Comparison of ENCODE assay signal across 7 cellular contexts in the genomic region with DNA sequence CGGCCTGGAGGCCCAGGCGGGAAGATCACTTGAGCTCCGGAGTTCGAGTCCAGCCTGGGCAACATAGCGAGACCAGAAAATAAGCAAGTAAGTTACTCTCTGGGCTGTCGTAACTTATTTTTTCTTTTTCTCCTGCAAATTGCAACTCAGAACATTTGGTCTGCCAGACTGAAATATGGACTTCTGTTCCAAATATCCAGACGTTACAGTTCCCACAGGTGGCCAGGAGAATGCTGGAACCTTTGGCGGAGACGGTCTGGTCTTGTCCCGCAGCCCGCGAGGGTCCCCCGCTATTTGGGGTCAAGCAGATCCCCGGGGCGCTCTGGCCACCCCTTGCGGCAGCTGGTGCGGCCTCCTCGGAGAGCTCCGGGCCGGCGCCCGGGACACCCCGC. TPM values are rescaled to one million over a fixed set of nuclear protein-coding genes. Genes with fewer than 3 reads are reported as not detected.
DNase-seq lines count a peak whose midpoint lies in the region; ATAC-seq and TF ChIP-seq lines count a peak whose summit lies in the region.

No MANE protein-coding gene starts in this region.

- no peak for ATAC-seq in stimulated activated naive B cell treated with anti-CD40 and anti-IgM and Interleukin-4, amounts not matched to agents 10 μg/mL and 1 μg/mL and 100 μg/mL, for 72 hours (replicated peaks)
- no peak for ATAC-seq in HG03432 (IDR thresholded peaks at IDR 0.05; ENCODE audit: unreplicated experiment)

- intact Hi-C loops in activated T-helper 2 cell treated with anti-CD3 and anti-CD28 coated beads, Interferon-gamma antibody, Interleukin-2, Interleukin-4, amounts not matched to agents 10 μg/mL and 5 μg/mL and 100 μg/mL, durations not matched to agents 14 hours and 24 hours and 36 hours (cut with micrococcal nuclease), result loop anchor here (5.0 kb wide), 1 partner anchor 45 kb away; a partner anchor contains a TSS

- peak overlapping the region; percentile 39 for H3K4me3 Mint-ChIP-seq in HFFc6
- peak overlapping the region; percentile 43 for H3K4me3 Mint-ChIP-seq in activated T-helper 2 cell treated with anti-CD3 and anti-CD28 coated beads, Interferon-gamma antibody, Interleukin-2, Interleukin-4, amounts not matched to agents 10 μg/mL and 5 μg/mL and 100 μg/mL, durations not matched to agents 14 hours and 24 hours and 36 hours (ENCODE audit: low read depth)
- peak overlapping the region; percentile 39 to 81 for H3K4me3 Mint-ChIP-seq in stimulated activated naive B cell treated with anti-CD40 and anti-IgM and Interleukin-4, amounts not matched to agents 10 μg/mL and 1 μg/mL and 100 μg/mL, for 72 hours

- H3K9me3 ChIP-seq in iPS-18c (ENCODE audit: control insufficient read depth, insufficient read depth, low read length), result no peaks in the 10 kb centered on the region

- no peak overlapping the region for H3K27ac Mint-ChIP-seq in HFFc6
- no peak overlapping the region for H3K27ac Mint-ChIP-seq in activated T-helper 2 cell treated with anti-CD3 and anti-CD28 coated beads, Interferon-gamma antibody, Interleukin-2, Interleukin-4, amounts not matched to agents 10 μg/mL and 5 μg/mL and 100 μg/mL, durations not matched to agents 14 hours and 24 hours and 36 hours
- no peak overlapping the region for H3K27ac Mint-ChIP-seq in stimulated activated naive B cell treated with anti-CD40 and anti-IgM and Interleukin-4, amounts not matched to agents 10 μg/mL and 1 μg/mL and 100 μg/mL, for 72 hours

- peak overlapping the region; percentile 80 for H3K4me3 ChIP-seq in iPS-18c (ENCODE audit: insufficient read depth, low read depth, low read length)

- no peak for TF ChIP-seq CTCF in HFFc6 (IDR thresholded peaks at IDR 0.05)

- no peaks in the 10 kb centered on the region for H3K36me3 Mint-ChIP-seq in HFFc6 (ENCODE audit: low read depth)
- no peaks in the 10 kb centered on the region for H3K36me3 Mint-ChIP-seq in activated T-helper 2 cell treated with anti-CD3 and anti-CD28 coated beads, Interferon-gamma antibody, Interleukin-2, Interleukin-4, amounts not matched to agents 10 μg/mL and 5 μg/mL and 100 μg/mL, durations not matched to agents 14 hours and 24 hours and 36 hours (ENCODE audit: low read depth)
- no peaks in the 10 kb centered on the region for H3K36me3 Mint-ChIP-seq in stimulated activated naive B cell treated with anti-CD40 and anti-IgM and Interleukin-4, amounts not matched to agents 10 μg/mL and 1 μg/mL and 100 μg/mL, for 72 hours

- no peaks in the 10 kb centered on the region for H3K4me1 Mint-ChIP-seq in HFFc6 (ENCODE audit: low read depth)
- H3K4me1 Mint-ChIP-seq in activated T-helper 2 cell treated with anti-CD3 and anti-CD28 coated beads, Interferon-gamma antibody, Interleukin-2, Interleukin-4, amounts not matched to agents 10 μg/mL and 5 μg/mL and 100 μg/mL, durations not matched to agents 14 hours and 24 hours and 36 hours (ENCODE audit: low read depth), result peaks cover 5% of the 10 kb centered on the region
- peaks cover under 1 to 3% of the 10 kb centered on the region in 2 donors for H3K4me1 Mint-ChIP-seq in stimulated activated naive B cell treated with anti-CD40 and anti-IgM and Interleukin-4, amounts not matched to agents 10 μg/mL and 1 μg/mL and 100 μg/mL, for 72 hours

- DNase-seq in HFFc6, result no peak
- DNase-seq in activated T-helper 2 cell treated with anti-CD3 and anti-CD28 coated beads, Interferon-gamma antibody, Interleukin-2, Interleukin-4, amounts not matched to agents 10 μg/mL and 5 μg/mL and 100 μg/mL, durations not matched to agents 14 hours and 24 hours and 36 hours (ENCODE audit: low spot score), result no peak
- no peak for DNase-seq in stimulated activated naive B cell treated with anti-CD40 and anti-IgM and Interleukin-4, amounts not matched to agents 10 μg/mL and 1 μg/mL and 100 μg/mL, for 72 hours
- DNase-seq in DMS79 treated with DMSO at 0.1 percent for 48 hours (lab: John Stamatoyannopoulos, UW), result no peak
- no peak for DNase-seq in NCI-H2196 treated with DMSO at 0.1 percent for 48 hours (lab: John Stamatoyannopoulos, UW; ENCODE audit: unreplicated experiment)

- H3K9me3 Mint-ChIP-seq in HFFc6, result no peaks in the 10 kb centered on the region
- H3K9me3 Mint-ChIP-seq in activated T-helper 2 cell treated with anti-CD3 and anti-CD28 coated beads, Interferon-gamma antibody, Interleukin-2, Interleukin-4, amounts not matched to agents 10 μg/mL and 5 μg/mL and 100 μg/mL, durations not matched to agents 14 hours and 24 hours and 36 hours, result no peaks in the 10 kb centered on the region
- no peaks in the 10 kb centered on the region for H3K9me3 Mint-ChIP-seq in stimulated activated naive B cell treated with anti-CD40 and anti-IgM and Interleukin-4, amounts not matched to agents 10 μg/mL and 1 μg/mL and 100 μg/mL, for 72 hours

- peaks cover 26% of the 10 kb centered on the region for H3K27me3 Mint-ChIP-seq in HFFc6 (ENCODE audit: insufficient read depth)
- H3K27me3 Mint-ChIP-seq in activated T-helper 2 cell treated with anti-CD3 and anti-CD28 coated beads, Interferon-gamma antibody, Interleukin-2, Interleukin-4, amounts not matched to agents 10 μg/mL and 5 μg/mL and 100 μg/mL, durations not matched to agents 14 hours and 24 hours and 36 hours (ENCODE audit: low read depth), result peaks cover 65% of the 10 kb centered on the region
- H3K27me3 Mint-ChIP-seq in stimulated activated naive B cell treated with anti-CD40 and anti-IgM and Interleukin-4, amounts not matched to agents 10 μg/mL and 1 μg/mL and 100 μg/mL, for 72 hours, result peaks cover 45 to 63% of the 10 kb centered on the region in 2 donors

RNA-seq across cellular contexts. Expression of a gene that starts 0.5 kb away (rescaled TPM):
- total RNA-seq in HFFc6 (2021; fragmentation: NEBNext Ultra II Directional; extraction: Animal tissue kit (Norgen Biotek cat#: 25700)), result under 1 TPM; 0.10 to 0.28 (median 0.19) TPM
- 1.5 and 1.8 TPM in 2 replicates for total RNA-seq in activated T-helper 2 cell treated with anti-CD3 and anti-CD28 coated beads, Interferon-gamma antibody, Interleukin-2, Interleukin-4, amounts not matched to agents 10 μg/mL and 5 μg/mL and 100 μg/mL, durations not matched to agents 14 hours and 24 hours and 36 hours

RNA-seq across cellular contexts. Expression of a gene that starts 44.1 kb away (rescaled TPM):
- total RNA-seq in HFFc6 (2021; fragmentation: NEBNext Ultra II Directional; extraction: Animal tissue kit (Norgen Biotek cat#: 25700)), result under 1 TPM; 0.06 to 0.38 (median 0.20) TPM
- 0.71 and 0.75 TPM in 2 replicates for total RNA-seq in activated T-helper 2 cell treated with anti-CD3 and anti-CD28 coated beads, Interferon-gamma antibody, Interleukin-2, Interleukin-4, amounts not matched to agents 10 μg/mL and 5 μg/mL and 100 μg/mL, durations not matched to agents 14 hours and 24 hours and 36 hours
